20 cellular contexts compared by ENCODE assay signal in the genomic region with DNA sequence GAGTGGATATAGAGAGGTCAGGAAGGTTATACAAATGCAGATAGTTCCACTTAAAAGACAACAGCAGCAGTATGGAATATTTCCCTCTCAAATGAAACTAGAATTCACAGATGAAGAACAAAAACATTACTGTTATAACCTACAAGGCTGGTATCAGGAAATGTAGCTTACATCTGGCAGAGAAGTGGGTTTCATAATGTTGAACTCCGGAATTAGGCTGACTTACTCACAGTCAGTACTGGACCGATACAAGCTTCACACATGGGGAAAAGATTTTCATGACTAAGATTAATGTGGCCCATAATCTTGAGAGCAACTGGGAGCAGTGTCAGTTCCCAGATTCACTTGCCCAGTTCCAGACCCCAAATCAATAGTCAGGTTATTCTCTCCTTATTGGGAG.
"Had no signal": no experiment of that assay in that cellular context is flagged by ENCODE, and none has a peak within 500 bp of the region (broad histone marks: within the 10 kb centered on the region; RNA-seq: fewer than 3 reads in every experiment).

No MANE protein-coding gene starts in this region.

- H3K4me1 ChIP-seq: foreskin keratinocyte, prostate gland had no signal

- H3K27me3 Mint-ChIP-seq: type B pancreatic cell had no signal

- H3K9me3 ChIP-seq: lower lobe of right lung, prostate gland had no signal

- H3K9me3 Mint-ChIP-seq: activated B cell treated with CpG ODN at 0.5 μM for 24 hours; activated CD8-positive, alpha-beta T cell treated with anti-CD3 and anti-CD28 coated beads for 36 hours; neural crest cell; stimulated activated naive CD8-positive, alpha-beta T cell treated with anti-CD3 and anti-CD28 coated beads, Interleukin-15, Interleukin-2, amounts not matched to agents 100 ng/mL and 50 ng/mL, for 24 hours; type B pancreatic cell had no signal

- H3K4me2 ChIP-seq: smooth muscle cell had no signal

- H3K27me3 ChIP-seq: brain microvascular endothelial cell, foreskin keratinocyte had no signal

- H3K27ac ChIP-seq: brain microvascular endothelial cell, foreskin keratinocyte, lower lobe of right lung, prostate gland had no signal

- ATAC-seq: activated CD8-positive, alpha-beta T cell treated with anti-CD3 and anti-CD28 coated beads for 36 hours; foreskin keratinocyte; left cardiac atrium; lower lobe of right lung; right cardiac atrium; SK-N-SH treated with all-trans-retinoic acid at 6 μM for 48 hours; T-helper 17 cell had no signal

- H3K36me3 ChIP-seq: brain microvascular endothelial cell, lower lobe of right lung, prostate gland had no signal

- DNase-seq: activated B cell treated with CpG ODN at 0.5 μM for 24 hours; activated CD4-positive, alpha-beta T cell treated with anti-CD3 and anti-CD28 coated beads for 48 hours; activated CD8-positive, alpha-beta memory T cell treated with anti-CD3 and anti-CD28 coated beads, Interleukin-2, amount 50 U/mL, for 4 hours; activated CD8-positive, alpha-beta T cell treated with anti-CD3 and anti-CD28 coated beads for 36 hours; activated effector memory CD4-positive, alpha-beta T cell treated with anti-CD3 and anti-CD28 coated beads, Interleukin-2, amount 50 U/mL, for 16 hours; activated T-cell treated with anti-CD3 and anti-CD28 coated beads, Interleukin-2, amount 50 U/mL, for 48 hours; brain microvascular endothelial cell; foreskin keratinocyte; head of caudate nucleus; left cardiac atrium; lower lobe of right lung; right cardiac atrium; T-helper 17 cell had no signal

- H3K4me3 ChIP-seq: lower lobe of right lung, prostate gland, smooth muscle cell had no signal

- H3K27ac Mint-ChIP-seq: activated B cell treated with CpG ODN at 0.5 μM for 24 hours; activated CD8-positive, alpha-beta T cell treated with anti-CD3 and anti-CD28 coated beads for 36 hours; activated naive CD8-positive, alpha-beta T cell; stimulated activated naive CD8-positive, alpha-beta T cell treated with anti-CD3 and anti-CD28 coated beads, Interleukin-15, Interleukin-2, amounts not matched to agents 100 ng/mL and 50 ng/mL, for 24 hours; T-helper 17 cell; type B pancreatic cell had no signal

- H3K4me1 Mint-ChIP-seq: activated B cell treated with CpG ODN at 0.5 μM for 24 hours, neural crest cell had no signal

- H3K4me3 Mint-ChIP-seq: activated B cell treated with CpG ODN at 0.5 μM for 24 hours; activated CD8-positive, alpha-beta T cell treated with anti-CD3 and anti-CD28 coated beads for 36 hours; activated naive CD8-positive, alpha-beta T cell; neural crest cell; stimulated activated naive CD8-positive, alpha-beta T cell treated with anti-CD3 and anti-CD28 coated beads, Interleukin-15, Interleukin-2, amounts not matched to agents 100 ng/mL and 50 ng/mL, for 24 hours; T-helper 17 cell; type B pancreatic cell had no signal

- H3K36me3 Mint-ChIP-seq: activated naive CD8-positive, alpha-beta T cell; type B pancreatic cell had no signal
